Comparison of ENCODE assay signal across 8 cellular contexts in genomic region chr19:38425810-38426466, GRCh38. TPM values are rescaled to one million over a fixed set of nuclear protein-coding genes. Genes with fewer than 3 reads are reported as not detected.
DNase-seq lines count a peak whose midpoint lies in the region; ATAC-seq lines count a peak whose summit lies in the region.

Gene RASGRP4 (minus strand): TSS chr19:38426219. CDS start chr19:38426091, 128 bp downstream.

- peak within 1 kb of the TSS; percentile 78 to 95 (median 86) for H3K4me3 Mint-ChIP-seq in CD4-positive, CD25-positive, alpha-beta regulatory T cell
- peak within 1 kb of the TSS; percentile 53 for H3K4me3 Mint-ChIP-seq in natural killer cell treated with Interleukin-12 subunit alpha and Interleukin-12 subunit beta and Interleukin-15 and Interleukin-18, amount 100 ng/mL, for 72 hours

- H3K27me3 ChIP-seq in CD4-positive, CD25-positive, alpha-beta regulatory T cell (ENCODE audit: control insufficient read depth, insufficient read depth, low read length): no peaks in the 10 kb centered on the region

- no peaks in the 10 kb centered on the region for H3K9me3 ChIP-seq in CD4-positive, CD25-positive, alpha-beta regulatory T cell (ENCODE audit: control insufficient read depth in 2 of 2, low read length in 2 of 2)

- H3K36me3 ChIP-seq in CD4-positive, CD25-positive, alpha-beta regulatory T cell (ENCODE audit: control insufficient read depth, insufficient read depth, low read length): no peaks in the 10 kb centered on the region

- peak; percentile 45 to 80 (median 49) for DNase-seq in CD4-positive, CD25-positive, alpha-beta regulatory T cell
- peak; percentile 56 for DNase-seq in NOMO-1 treated with DMSO at 0.1 percent for 48 hours (lab: John Stamatoyannopoulos, UW; ENCODE audit: unreplicated experiment)
- DNase-seq in central memory CD4-positive, alpha-beta T cell: peak; percentile 31
- no peak for DNase-seq in natural killer cell treated with Interleukin-12 subunit alpha and Interleukin-12 subunit beta and Interleukin-15 and Interleukin-18, amount 100 ng/mL, for 72 hours (ENCODE audit: low spot score)
- DNase-seq in A172 (ENCODE audit: low spot score): no peak
- DNase-seq in activated gamma-delta T cell treated with Interleukin-2 at 50 U/mL for 16 hours: no peak

- H3K4me1 ChIP-seq in CD4-positive, CD25-positive, alpha-beta regulatory T cell (ENCODE audit: control insufficient read depth, insufficient read depth, low read length, poor library complexity, severe bottlenecking): peaks cover 33% of the 10 kb centered on the region

- peak within 1 kb of the TSS; percentile 77 for H3K27ac ChIP-seq in CD4-positive, CD25-positive, alpha-beta regulatory T cell (ENCODE audit: insufficient read depth, low read length, poor library complexity, severe bottlenecking)

- H3K27ac Mint-ChIP-seq in CD4-positive, CD25-positive, alpha-beta regulatory T cell: peak within 1 kb of the TSS; percentile 43 to 93 (median 85)
- peak within 1 kb of the TSS; percentile 55 to 60 for H3K27ac Mint-ChIP-seq in natural killer cell treated with Interleukin-12 subunit alpha and Interleukin-12 subunit beta and Interleukin-15 and Interleukin-18, amount 100 ng/mL, for 72 hours

- no peaks in the 10 kb centered on the region for H3K27me3 Mint-ChIP-seq in CD4-positive, CD25-positive, alpha-beta regulatory T cell
- peaks cover 0 to 9% of the 10 kb centered on the region in 2 donors for H3K27me3 Mint-ChIP-seq in natural killer cell treated with Interleukin-12 subunit alpha and Interleukin-12 subunit beta and Interleukin-15 and Interleukin-18, amount 100 ng/mL, for 72 hours

- peak within 1 kb of the TSS; percentile 72 for H3K4me3 ChIP-seq in CD4-positive, CD25-positive, alpha-beta regulatory T cell (ENCODE audit: low read depth, low read length)

- H3K36me3 Mint-ChIP-seq in CD4-positive, CD25-positive, alpha-beta regulatory T cell: no peaks in the 10 kb centered on the region
- H3K36me3 Mint-ChIP-seq in natural killer cell treated with Interleukin-12 subunit alpha and Interleukin-12 subunit beta and Interleukin-15 and Interleukin-18, amount 100 ng/mL, for 72 hours: no peaks in the 10 kb centered on the region

- ATAC-seq in CD4-positive, CD25-positive, alpha-beta regulatory T cell (ENCODE audit: low read depth in 2 of 2): peak in 1 of 2 donors; percentile 47
- ATAC-seq in natural killer cell treated with Interleukin-12 subunit alpha and Interleukin-12 subunit beta and Interleukin-15 and Interleukin-18, amount 100 ng/mL, for 72 hours: peak in 1 of 2 donors; percentile 39
- ATAC-seq in HG03196 (IDR thresholded peaks at IDR 0.05; ENCODE audit: unreplicated experiment) (no peak), GM18498 (IDR thresholded peaks at IDR 0.05; ENCODE audit: unreplicated experiment) (no peak)

- peaks cover 0 to 1% (median 0%) of the 10 kb centered on the region in 7 donors for H3K9me3 Mint-ChIP-seq in CD4-positive, CD25-positive, alpha-beta regulatory T cell
- no peaks in the 10 kb centered on the region for H3K9me3 Mint-ChIP-seq in natural killer cell treated with Interleukin-12 subunit alpha and Interleukin-12 subunit beta and Interleukin-15 and Interleukin-18, amount 100 ng/mL, for 72 hours

- peaks cover 13 to 39% (median 28%) of the 10 kb centered on the region in 4 donors for H3K4me1 Mint-ChIP-seq in CD4-positive, CD25-positive, alpha-beta regulatory T cell
- peaks cover 13 to 28% of the 10 kb centered on the region in 2 donors for H3K4me1 Mint-ChIP-seq in natural killer cell treated with Interleukin-12 subunit alpha and Interleukin-12 subunit beta and Interleukin-15 and Interleukin-18, amount 100 ng/mL, for 72 hours (ENCODE audit: low read depth in 2 of 2)

RNA-seq across cellular contexts. Expression of gene RASGRP4, which starts in this region (rescaled TPM):
- total RNA-seq in CD4-positive, CD25-positive, alpha-beta regulatory T cell: 10.9 TPM
- 1 to 10 TPM; 1.6 to 9.3 (median 5.0) TPM for polyA plus RNA-seq in CD4-positive, CD25-positive, alpha-beta regulatory T cell
- 1 to 10 TPM in 1 of 2 donors, not detected in 1; 1.9 TPM for total RNA-seq in natural killer cell treated with Interleukin-12 subunit alpha and Interleukin-12 subunit beta and Interleukin-15 and Interleukin-18, amount 100 ng/mL, for 72 hours
- not detected in 2 replicates for total RNA-seq in A172 (2014; rRNA removed; shearing (Covaris generic))

Comparison
In these comparisons a context has a peak if more than half of its experiments do, and no peak if none do; other contexts are left out.
1. DNase-seq: peak in CD4-positive, CD25-positive, alpha-beta regulatory T cell (3 of 3), NOMO-1 treated with DMSO at 0.1 percent for 48 hours (single experiment) and central memory CD4-positive, alpha-beta T cell (single experiment); none in natural killer cell treated with Interleukin-12 subunit alpha and Interleukin-12 subunit beta and Interleukin-15 and Interleukin-18, amount 100 ng/mL, for 72 hours (single experiment), A172 (single experiment) and activated gamma-delta T cell treated with Interleukin-2 at 50 U/mL for 16 hours (single experiment).